Comparison of ENCODE assay signal across 28 cellular contexts in genomic region chr3:105615814-105616213, GRCh38.
"Had no signal": no experiment of that assay in that cellular context is flagged by ENCODE, and none has a peak within 500 bp of the region (broad histone marks: within the 10 kb centered on the region; RNA-seq: fewer than 3 reads in every experiment).

No MANE protein-coding gene starts in this region.

- ATAC-seq: activated CD4-positive, alpha-beta T cell treated with anti-CD3 and anti-CD28 coated beads for 36 hours; activated CD8-positive, alpha-beta T cell treated with anti-CD3 and anti-CD28 coated beads for 36 hours; activated naive CD4-positive, alpha-beta T cell treated with anti-CD3 and anti-CD28 coated beads, Interleukin-2, amount 50 U/mL, for 72 hours; activated T-cell treated with anti-CD3 and anti-CD28 coated beads, Interleukin-2, amount 50 U/mL, for 4 hours; esophagus mucosa; T-helper 17 cell had no signal

- H3K4me3 ChIP-seq: coronary artery, dorsolateral prefrontal cortex had no signal

- DNase-seq: activated CD4-positive, alpha-beta T cell treated with anti-CD3 and anti-CD28 coated beads for 36 hours; activated CD4-positive, alpha-beta T cell treated with anti-CD3 and anti-CD28 coated beads, Interleukin-2, amount 50 U/mL, for 1 hour; activated CD4-positive, alpha-beta T cell treated with anti-CD3 and anti-CD28 coated beads, Interleukin-2, amount 50 U/mL, for 48 hours; activated CD4-positive, CD25-positive, alpha-beta regulatory T cell; activated CD4-positive, CD25-positive, alpha-beta regulatory T cell treated with anti-CD3 and anti-CD28 coated beads, Interleukin-2, amount 50 U/mL, for 72 hours; activated CD8-positive, alpha-beta memory T cell treated with anti-CD3 and anti-CD28 coated beads for 24 hours; activated CD8-positive, alpha-beta T cell treated with anti-CD3 and anti-CD28 coated beads for 36 hours; activated effector memory CD4-positive, alpha-beta T cell treated with anti-CD3 and anti-CD28 coated beads, Interleukin-2, amount 50 U/mL, for 16 hours; activated naive CD4-positive, alpha-beta T cell treated with anti-CD3 and anti-CD28 coated beads for 36 hours; activated naive CD8-positive, alpha-beta T cell treated with anti-CD3 and anti-CD28 coated beads, Interleukin-2, amount 10 ng/mL, durations not matched to agents 7 days and 5 days; activated T-cell treated with anti-CD3 and anti-CD28 coated beads, Interleukin-2, amount 50 U/mL, for 4 hours; amniotic stem cell; anterior cingulate cortex; brain microvascular endothelial cell; dorsolateral prefrontal cortex; effector memory CD4-positive, alpha-beta T cell; endodermal cell; foreskin fibroblast; head of caudate nucleus; hippocampal formation; T-helper 17 cell; T1000 had no signal

- H3K36me3 ChIP-seq: brain microvascular endothelial cell had no signal

- H3K27ac ChIP-seq: brain microvascular endothelial cell, coronary artery, dorsolateral prefrontal cortex had no signal

- H3K27me3 ChIP-seq: brain microvascular endothelial cell, dorsolateral prefrontal cortex had no signal

- FAIRE-seq: astrocyte, bronchial epithelial cell, frontal cortex had no signal
